ENCODE assay signal across 8 cellular contexts in genomic region chr7:76020031-76020714, GRCh38. TPM values are rescaled to one million over a fixed set of nuclear protein-coding genes. Genes with fewer than 3 reads are reported as not detected.
DNase-seq lines count a peak whose midpoint lies in the region; ATAC-seq and TF ChIP-seq lines count a peak whose summit lies in the region.

No MANE protein-coding gene starts in this region.

- no peaks in the 10 kb centered on the region for H3K79me2 ChIP-seq in trophoblast cell (ENCODE audit: control insufficient read depth, insufficient read depth, low read length, poor library complexity)

- H3K9me3 ChIP-seq in IMR-90 (ENCODE audit: control insufficient read depth, insufficient read depth, low read length) = no peaks in the 10 kb centered on the region
- H3K9me3 ChIP-seq in trophoblast cell (ENCODE audit: insufficient read depth, low read depth, low read length) = no peaks in the 10 kb centered on the region
- no peaks in the 10 kb centered on the region for H3K9me3 ChIP-seq in upper lobe of right lung

- no peak overlapping the region for H3K23ac ChIP-seq in IMR-90 (ENCODE audit: low read depth, low read length)
- H3K23ac ChIP-seq in trophoblast cell (ENCODE audit: low read length) = no peak overlapping the region

- POLR2A ChIA-PET in IMR-90 (lab: Charles Lee; ENCODE audit: unreplicated experiment) = no interaction called here

- H2AK5ac ChIP-seq in IMR-90 (ENCODE audit: low read depth, low read length) (peak overlapping the region; percentile 54; the same call in 1 of the 2 replicates), trophoblast cell (ENCODE audit: low read length) (no peak overlapping the region)

- no peak overlapping the region for H2BK120ac ChIP-seq in IMR-90 (ENCODE audit: low read depth, low read length)
- no peak overlapping the region for H2BK120ac ChIP-seq in trophoblast cell (ENCODE audit: insufficient read depth, low read length, poor library complexity)

- 10% methylated on average over 3 of the region's 6 CpGs; no CpG with 5 or more reads in 1 of the 2 experiments for WGBS in IMR-90 (ENCODE audit: extremely low coverage in 2 of 2, insufficient read length in 1 of 2), 2 experiments
- no CpG with 5 or more reads among the region's 6 CpGs for WGBS in trophoblast cell (ENCODE audit: extremely low coverage, insufficient coverage, insufficient read length)

- no peaks in the 10 kb centered on the region for H3K9me1 ChIP-seq in IMR-90 (ENCODE audit: insufficient read depth, low read length)

- H3K27me3 ChIP-seq in IMR-90 (ENCODE audit: control insufficient read depth, insufficient read depth, low read length) = no peaks in the 10 kb centered on the region
- no peaks in the 10 kb centered on the region for H3K27me3 ChIP-seq in trophoblast cell (ENCODE audit: insufficient read depth, low read length)
- H3K27me3 ChIP-seq in upper lobe of right lung = no peaks in the 10 kb centered on the region

- H4K12ac ChIP-seq in trophoblast cell (ENCODE audit: low read depth, low read length) = no peak overlapping the region

- no peak for TF ChIP-seq POLR2A in IMR-90 (IDR thresholded peaks at IDR 0.05; ENCODE audit: low read depth, low read length)

- peak; percentile 90 for TF ChIP-seq RAD21 in IMR-90 (IDR thresholded peaks at IDR 0.05; ENCODE audit: low read length)

- H3K14ac ChIP-seq in IMR-90 (replicated peaks; ENCODE audit: low read depth, low read length) = no peak overlapping the region
- H3K14ac ChIP-seq in trophoblast cell (ENCODE audit: low read length) = no peak overlapping the region

- H2AFZ ChIP-seq in IMR-90 (replicated peaks; ENCODE audit: low read length, poor library complexity) = peak overlapping the region; percentile 9
- H2AFZ ChIP-seq in trophoblast cell (ENCODE audit: insufficient read depth, low read length, poor library complexity) = no peak overlapping the region

- H2BK15ac ChIP-seq in IMR-90 (ENCODE audit: low read depth, low read length) = no peak overlapping the region

- H3K9ac ChIP-seq in IMR-90 (ENCODE audit: low read depth, low read length) = no peak overlapping the region
- no peak overlapping the region for H3K9ac ChIP-seq in trophoblast cell (ENCODE audit: low read length)

- H3K18ac ChIP-seq in IMR-90 (ENCODE audit: low read depth, low read length) = no peak overlapping the region
- no peak overlapping the region for H3K18ac ChIP-seq in trophoblast cell (ENCODE audit: low read length)

- peak; percentile 81 for TF ChIP-seq CTCF in IMR-90 (conservative IDR thresholded peaks at IDR 0.05; ENCODE audit: low read depth, low read length)
- TF ChIP-seq CTCF in upper lobe of right lung (IDR thresholded peaks at IDR 0.05) = peak; percentile 95

- H3K27ac ChIP-seq in IMR-90 (ENCODE audit: insufficient read depth, low read length) (no peak overlapping the region), trophoblast cell (ENCODE audit: low read depth, low read length) (no peak overlapping the region), upper lobe of right lung (no peak overlapping the region)

- H3K4me2 ChIP-seq in IMR-90 (ENCODE audit: low read depth, low read length) (no peak overlapping the region), trophoblast cell (ENCODE audit: low read length) (no peak overlapping the region)

- ATAC-seq in IMR-90 (ENCODE audit: low read depth) = peak; percentile 80
- peak; percentile 90 for ATAC-seq in upper lobe of right lung

- H3K4me1 ChIP-seq in IMR-90 (ENCODE audit: control insufficient read depth, insufficient read depth, low read length) (no peaks in the 10 kb centered on the region), trophoblast cell (ENCODE audit: control insufficient read depth in 1 of 2, insufficient read depth in 2 of 2, low read length in 2 of 2) (no peaks in the 10 kb centered on the region), upper lobe of right lung (peaks cover 14% of the 10 kb centered on the region)

- H4K91ac ChIP-seq in IMR-90 (ENCODE audit: insufficient read depth, low read depth, low read length) (no peak overlapping the region), trophoblast cell (ENCODE audit: low read depth, low read length) (no peak overlapping the region)

- no peak overlapping the region for H2BK20ac ChIP-seq in IMR-90 (ENCODE audit: low read depth, low read length)

- in situ Hi-C loops in IMR-90 (cut with MboI; ENCODE audit: low sequenced_read_pairs) = no loop called here

- CTCF ChIA-PET in IMR-90 (lab: Yijun Ruan, JAX) = interaction anchor here (0.7 to 2.6 kb wide), 8 partner anchors 9 to 153 kb away, joined by 3 to 13 read pairs (median 4); no protein-coding TSS in a partner anchor

- H2BK12ac ChIP-seq in trophoblast cell (ENCODE audit: low read length) = no peak overlapping the region

- H3K4ac ChIP-seq in IMR-90 (ENCODE audit: low read depth, low read length) (no peak overlapping the region; the same call in 1 of the 2 replicates), trophoblast cell (ENCODE audit: low read depth, low read length) (no peak overlapping the region)

- BruUV-seq in IMR-90 (replicated peaks; lab: Mats Ljungman, UMichigan) = no TSS peak

- H3K56ac ChIP-seq in IMR-90 (ENCODE audit: extremely low read depth, insufficient read depth, low read length) = no peak overlapping the region

- peak; percentile 17 for DNase-seq in DMS114 treated with DMSO at 0.1 percent for 48 hours (lab: John Stamatoyannopoulos, UW; ENCODE audit: unreplicated experiment)
- peak; percentile 54 for DNase-seq in IMR-90
- DNase-seq in SHP77 (lab: John Stamatoyannopoulos, UW) = peak; percentile 43 to 56
- peak; percentile 12 to 64 (median 56) for DNase-seq in activated naive CD4-positive, alpha-beta T cell (lab: John Stamatoyannopoulos, UW)
- DNase-seq in glomerular visceral epithelial cell (ENCODE audit: extremely low spot score) = peak; percentile 39
- DNase-seq in trophoblast cell = peak; percentile 66 to 85
- peak; percentile 82 for DNase-seq in upper lobe of right lung
- DNase-seq in cerebellar nuclear complex (lab: John Stamatoyannopoulos, UW) = no peak

- H2BK5ac ChIP-seq in IMR-90 (ENCODE audit: low read depth, low read length, poor library complexity, severe bottlenecking) (no peak overlapping the region), trophoblast cell (ENCODE audit: low read depth, low read length, poor library complexity) (no peak overlapping the region)

- peaks cover 10% of the 10 kb centered on the region for H3K36me3 ChIP-seq in IMR-90 (ENCODE audit: control insufficient read depth, insufficient read depth, low read length)
- peaks cover 19 to 34% of the 10 kb centered on the region in 2 experiments for H3K36me3 ChIP-seq in trophoblast cell (ENCODE audit: control insufficient read depth in 1 of 2, insufficient read depth in 2 of 2, low read length in 2 of 2)
- peaks cover 6% of the 10 kb centered on the region for H3K36me3 ChIP-seq in upper lobe of right lung

- H3K79me1 ChIP-seq in IMR-90 (ENCODE audit: low read depth in 1 of 2, low read length in 2 of 2) = no peaks in the 10 kb centered on the region
- H3K79me1 ChIP-seq in trophoblast cell (ENCODE audit: low read length) = no peaks in the 10 kb centered on the region

- H4K8ac ChIP-seq in IMR-90 (ENCODE audit: low read depth in 2 of 2, low read length in 2 of 2) (no peak overlapping the region), trophoblast cell (ENCODE audit: low read depth, low read length) (no peak overlapping the region)

- H3K4me3 ChIP-seq in IMR-90 (ENCODE audit: insufficient read depth, low read depth, low read length) = no peak overlapping the region
- H3K4me3 ChIP-seq in trophoblast cell (ENCODE audit: low read depth, low read length) = no peak overlapping the region
- H3K4me3 ChIP-seq in upper lobe of right lung = no peak overlapping the region

- intact Hi-C loops in IMR-90 (cut with micrococcal nuclease) = loop anchor here (1.0 kb wide), 1 partner anchor 154 kb away; no protein-coding TSS in a partner anchor
- intact Hi-C loops in upper lobe of right lung (cut with DNase I) = loop anchor here (5.0 kb wide), 1 partner anchor 153 kb away; no protein-coding TSS in a partner anchor

- H2AK9ac ChIP-seq in IMR-90 (replicated peaks; ENCODE audit: low read depth, low read length, poor library complexity) = peak overlapping the region; percentile 17

- no peak overlapping the region for H4K5ac ChIP-seq in IMR-90 (ENCODE audit: low read depth, low read length)

- H4K20me1 ChIP-seq in IMR-90 (ENCODE audit: insufficient read depth, low read length) = 0 out of 2 replicates have a peak, but pooled peaks cover 4% of the 10 kb centered on the region

- dilution Hi-C loops in IMR-90 (cut with HindIII; ENCODE audit: low sequenced_read_pairs, unreplicated experiment) = no loop called here

TF ChIP-seq in IMR-90, 13 proteins besides CTCF, POLR2A, EP300 and RAD21:
- TF ChIP-seq FOS (IDR thresholded peaks at IDR 0.05; ENCODE audit: low read depth, low read length) (no peak), SMC3 (IDR thresholded peaks at IDR 0.05; ENCODE audit: low read depth, low read length) (peak; percentile 93)

RNA-seq across cellular contexts. Expression of gene TMEM120A, which starts 25.8 kb away (rescaled TPM):
- 23.1 and 32.1 TPM in 2 replicates for total RNA-seq in IMR-90 (2012; rRNA removed)
- 33.8 and 39.3 TPM in 2 replicates for polyA plus RNA-seq in IMR-90 (2012; rRNA removed)
- polyA plus RNA-seq in IMR-90 (2012; cell fraction: cytosol; rRNA removed) = 13.7 and 39.5 TPM in 2 replicates
- 76.5 and 138 TPM in 2 replicates for polyA plus RNA-seq in IMR-90 (2012; cell fraction: nucleus; rRNA removed; ENCODE audit: low replicate concordance)
- 25.3 and 26.7 TPM in 2 replicates for polyA plus RNA-seq in trophoblast cell (2013)
- total RNA-seq in upper lobe of right lung = 43.9 TPM

RNA-seq across cellular contexts. Expression of gene STYXL1, which starts 27.6 kb away (rescaled TPM):
- total RNA-seq in IMR-90 (2012; rRNA removed) (70.0 and 73.8 TPM in 2 replicates), upper lobe of right lung (20.9 TPM)
- 53.9 and 66.1 TPM in 2 replicates for polyA plus RNA-seq in IMR-90 (2012; rRNA removed)
- 40.2 and 55.4 TPM in 2 replicates for polyA plus RNA-seq in IMR-90 (2012; cell fraction: cytosol; rRNA removed)
- 23.0 and 50.8 TPM in 2 replicates for polyA plus RNA-seq in IMR-90 (2012; cell fraction: nucleus; rRNA removed; ENCODE audit: low replicate concordance)
- 36.7 and 42.0 TPM in 2 replicates for polyA plus RNA-seq in trophoblast cell (2013)

RNA-seq across cellular contexts. Expression of gene MDH2, which starts 27.7 kb away (rescaled TPM):
- total RNA-seq in IMR-90 (2012; rRNA removed) (55.4 and 56.1 TPM in 2 replicates), upper lobe of right lung (106 TPM)
- polyA plus RNA-seq in IMR-90 (2012; rRNA removed) = 206 and 232 TPM in 2 replicates
- 161 and 191 TPM in 2 replicates for polyA plus RNA-seq in IMR-90 (2012; cell fraction: cytosol; rRNA removed)
- polyA plus RNA-seq in IMR-90 (2012; cell fraction: nucleus; rRNA removed; ENCODE audit: low replicate concordance) = 83.5 and 115 TPM in 2 replicates
- polyA plus RNA-seq in trophoblast cell (2013) = 208 and 212 TPM in 2 replicates

Comparison
In these comparisons a context has a peak if more than half of its experiments do, and no peak if none do; other contexts are left out.
1. DNase-seq: peak in DMS114 treated with DMSO at 0.1 percent for 48 hours (single experiment), IMR-90 (single experiment), SHP77 (2 of 2), activated naive CD4-positive, alpha-beta T cell (4 of 4), glomerular visceral epithelial cell (single experiment), trophoblast cell (2 of 2) and upper lobe of right lung (single experiment); none in cerebellar nuclear complex (0 of 2).